ENCODE assay signal across 13 cellular contexts in genomic region chr15:37016287-37016686, GRCh38.
DNase-seq lines count a peak whose midpoint lies in the region; ATAC-seq and TF ChIP-seq lines count a peak whose summit lies in the region.
"Had no signal": no experiment of that assay in that cellular context is flagged by ENCODE, and none has a peak within 500 bp of the region (broad histone marks: within the 10 kb centered on the region; RNA-seq: fewer than 3 reads in every experiment).

No MANE protein-coding gene starts in this region.

- intact Hi-C loops in Calu3 (cut with micrococcal nuclease; ENCODE audit: unreplicated experiment): no loop called here

- no peaks in the 10 kb centered on the region for H3K36me3 Mint-ChIP-seq in Calu3 (ENCODE audit: insufficient read depth, unreplicated experiment)
- H3K36me3 Mint-ChIP-seq: activated naive CD8-positive, alpha-beta T cell treated with anti-CD3 and anti-CD28 coated beads, Interleukin-2, amount 10 ng/mL, durations not matched to agents 7 days and 5 days; memory B cell had no signal

- no peaks in the 10 kb centered on the region for H3K27me3 ChIP-seq in cardiac muscle cell
- no peaks in the 10 kb centered on the region for H3K27me3 ChIP-seq in rectal smooth muscle tissue (ENCODE audit: control insufficient read depth, insufficient read depth, low read length)

- TF ChIP-seq CTCF in cardiac muscle cell (IDR thresholded peaks at IDR 0.05; ENCODE audit: low read depth, low read length) (no peak), Calu3 (IDR thresholded peaks at IDR 0.05; ENCODE audit: unreplicated experiment) (no peak)

- CTCF ChIA-PET in Calu3 (lab: Charles Lee): interaction anchor here (0.9 kb wide), 1 partner anchor 67 kb away, joined by 3 read pairs; no protein-coding TSS in a partner anchor

- no peak overlapping the region for H3K4me3 Mint-ChIP-seq in Calu3 (ENCODE audit: low read depth, unreplicated experiment)
- H3K4me3 Mint-ChIP-seq: activated CD8-positive, alpha-beta T cell treated with anti-CD3 and anti-CD28 coated beads, Interleukin-2, amount 10 ng/mL, durations not matched to agents 7 days and 5 days; activated naive CD8-positive, alpha-beta T cell treated with anti-CD3 and anti-CD28 coated beads, Interleukin-2, amount 10 ng/mL, durations not matched to agents 7 days and 5 days; memory B cell had no signal

- BruUV-seq in Calu3 (replicated peaks; lab: Mats Ljungman, UMichigan): no TSS peak

- H3K27ac ChIP-seq in cardiac muscle cell: peak overlapping the region; percentile 76
- H3K27ac ChIP-seq in rectal smooth muscle tissue (ENCODE audit: low read depth, low read length): peak overlapping the region; percentile 51
- H3K27ac ChIP-seq: KMS-11 had no signal

- no peak overlapping the region for H3K27ac Mint-ChIP-seq in Calu3 (ENCODE audit: unreplicated experiment)
- H3K27ac Mint-ChIP-seq: activated CD8-positive, alpha-beta T cell treated with anti-CD3 and anti-CD28 coated beads, Interleukin-2, amount 10 ng/mL, durations not matched to agents 7 days and 5 days; activated naive CD8-positive, alpha-beta T cell treated with anti-CD3 and anti-CD28 coated beads, Interleukin-2, amount 10 ng/mL, durations not matched to agents 7 days and 5 days; memory B cell had no signal

- peaks cover 23% of the 10 kb centered on the region for H3K4me1 Mint-ChIP-seq in Calu3 (ENCODE audit: low read depth, unreplicated experiment)
- H3K4me1 Mint-ChIP-seq: activated naive CD8-positive, alpha-beta T cell treated with anti-CD3 and anti-CD28 coated beads, Interleukin-2, amount 10 ng/mL, durations not matched to agents 7 days and 5 days; memory B cell had no signal

- H3K4me1 ChIP-seq in cardiac muscle cell (ENCODE audit: low read depth) (peaks cover 65% of the 10 kb centered on the region), rectal smooth muscle tissue (ENCODE audit: control insufficient read depth, insufficient read depth, low read length) (peaks cover 30% of the 10 kb centered on the region)

- no peak overlapping the region for H3K9ac ChIP-seq in rectal smooth muscle tissue (ENCODE audit: low read length)
- H3K9ac ChIP-seq: KMS-11 had no signal

- H3K9me3 ChIP-seq in cardiac muscle cell (ENCODE audit: low read depth): no peaks in the 10 kb centered on the region

- H3K4me3 ChIP-seq in cardiac muscle cell (no peak overlapping the region), rectal smooth muscle tissue (ENCODE audit: low read length) (no peak overlapping the region)

- no peak for ATAC-seq in GM18873 (IDR thresholded peaks at IDR 0.05; ENCODE audit: low FRiP score, unreplicated experiment)
- ATAC-seq in HG02885 (IDR thresholded peaks at IDR 0.05; ENCODE audit: poor library complexity, unreplicated experiment): no peak
- ATAC-seq: activated CD8-positive, alpha-beta T cell treated with anti-CD3 and anti-CD28 coated beads, Interleukin-2, amount 10 ng/mL, durations not matched to agents 7 days and 5 days had no signal

- no peaks in the 10 kb centered on the region for H3K9me3 Mint-ChIP-seq in Calu3 (ENCODE audit: low read depth, unreplicated experiment)
- H3K9me3 Mint-ChIP-seq: activated naive CD8-positive, alpha-beta T cell treated with anti-CD3 and anti-CD28 coated beads, Interleukin-2, amount 10 ng/mL, durations not matched to agents 7 days and 5 days had no signal

- peaks cover 25% of the 10 kb centered on the region for H3K36me3 ChIP-seq in cardiac muscle cell
- no peaks in the 10 kb centered on the region for H3K36me3 ChIP-seq in rectal smooth muscle tissue (ENCODE audit: control insufficient read depth, insufficient read depth, low read length)

- no peaks in the 10 kb centered on the region for H3K27me3 Mint-ChIP-seq in Calu3 (ENCODE audit: unreplicated experiment)
- H3K27me3 Mint-ChIP-seq: activated naive CD8-positive, alpha-beta T cell treated with anti-CD3 and anti-CD28 coated beads, Interleukin-2, amount 10 ng/mL, durations not matched to agents 7 days and 5 days had no signal

- DNase-seq in ELR (ENCODE audit: low read depth): peak; percentile 10
- peak; percentile 83 for DNase-seq in astrocyte of the hippocampus (ENCODE audit: low read depth, low spot score)
- peak in 1 of 2 donors; percentile 82 for DNase-seq in cardiac muscle cell (ENCODE audit: low read depth in 1 of 2, low spot score in 1 of 2)
- DNase-seq in Calu3: no peak
- no peak for DNase-seq in NCI-H510A (lab: John Stamatoyannopoulos, UW)
- DNase-seq: activated CD8-positive, alpha-beta T cell treated with anti-CD3 and anti-CD28 coated beads, Interleukin-2, amount 10 ng/mL, durations not matched to agents 7 days and 5 days; activated naive CD8-positive, alpha-beta T cell treated with anti-CD3 and anti-CD28 coated beads, Interleukin-2, amount 10 ng/mL, durations not matched to agents 7 days and 5 days; stimulated activated naive CD4-positive, alpha-beta T cell treated with Interleukin-2 at 50 U/mL for 16 hours had no signal

Comparison
In these comparisons a context has a peak if more than half of its experiments do, and no peak if none do; other contexts are left out.
1. DNase-seq: peak in ELR (single experiment) and astrocyte of the hippocampus (single experiment); none in Calu3 (single experiment) and NCI-H510A (single experiment).